20 cellular contexts compared by ENCODE assay signal in genomic region chr2:59974051-59974766, GRCh38.
DNase-seq lines count a peak whose midpoint lies in the region; ATAC-seq and TF ChIP-seq lines count a peak whose summit lies in the region.
"Had no signal": no experiment of that assay in that cellular context is flagged by ENCODE, and none has a peak within 500 bp of the region (broad histone marks: within the 10 kb centered on the region; RNA-seq: fewer than 3 reads in every experiment).

No MANE protein-coding gene starts in this region.

- H3F3A ChIP-seq in neural progenitor cell (ENCODE audit: low read depth) = no peaks in the 10 kb centered on the region

- no peaks in the 10 kb centered on the region for H3K9me3 ChIP-seq in Caco-2
- H3K9me3 ChIP-seq in neural progenitor cell (ENCODE audit: low read depth) = no peaks in the 10 kb centered on the region
- H3K9me3 ChIP-seq: A549 had no signal

- H3K27ac Mint-ChIP-seq in Caco-2 (ENCODE audit: unreplicated experiment) (peak overlapping the region; percentile 51), neural progenitor cell (peak overlapping the region; percentile 40)
- H3K27ac Mint-ChIP-seq: B cell, CD14-positive monocyte had no signal

- H3K4me2 ChIP-seq in neural progenitor cell = no peak overlapping the region
- H3K4me2 ChIP-seq: A549 had no signal

- H3K9me3 Mint-ChIP-seq in Caco-2 (ENCODE audit: unreplicated experiment) (no peaks in the 10 kb centered on the region), neural progenitor cell (peaks cover 2% of the 10 kb centered on the region)

- ATAC-seq in HG03095 (IDR thresholded peaks at IDR 0.05; ENCODE audit: unreplicated experiment) = no peak
- ATAC-seq: A549, K562, Panc1 had no signal

- no peaks in the 10 kb centered on the region for H3K36me3 Mint-ChIP-seq in Caco-2 (ENCODE audit: insufficient read depth, unreplicated experiment)
- H3K36me3 Mint-ChIP-seq in neural progenitor cell = no peaks in the 10 kb centered on the region
- H3K36me3 Mint-ChIP-seq: CD14-positive monocyte had no signal

- BruUV-seq in Caco-2 (replicated peaks; lab: Mats Ljungman, UMichigan) = no TSS peak

- no peaks in the 10 kb centered on the region for H3K4me1 ChIP-seq in Caco-2
- peaks cover 5% of the 10 kb centered on the region for H3K4me1 ChIP-seq in neural progenitor cell
- H3K4me1 ChIP-seq: A549 had no signal

- DNase-seq in Caco-2 (no peak), ecto neural progenitor cell (ENCODE audit: low spot score) (peak; percentile 57), neural progenitor cell (ENCODE audit: low spot score) (peak; percentile 13), NCI-H1092 (lab: John Stamatoyannopoulos, UW) (no peak)
- DNase-seq in Jurkat, Clone E6-1 (ENCODE audit: low read depth, low spot score) = peak; percentile 65
- DNase-seq in stimulated activated CD4-positive, alpha-beta T cell treated with anti-CD3 and anti-CD28 coated beads, Interleukin-2, amount 100 ng/mL, for 24 hours = no peak
- DNase-seq: H7; MM.1S; NCI-H1092 treated with DMSO at 0.1 percent for 48 hours; NCI-H1694 treated with DMSO at 0.1 percent for 48 hours; NCI-H2081 treated with DMSO at 0.1 percent for 48 hours; NCI-H510A; NK-92 treated with Interleukin-12 subunit alpha and Interleukin-12 subunit beta, amount 100 ng/mL, for 24 hours; SIG-M5 had no signal

- H3K4me1 Mint-ChIP-seq in Caco-2 (ENCODE audit: low read depth, unreplicated experiment) = peaks cover 17% of the 10 kb centered on the region
- peaks cover 38% of the 10 kb centered on the region for H3K4me1 Mint-ChIP-seq in neural progenitor cell
- H3K4me1 Mint-ChIP-seq: CD14-positive monocyte had no signal

- H4K20me1 ChIP-seq in neural progenitor cell (ENCODE audit: low read depth) = no peaks in the 10 kb centered on the region

- intact Hi-C loops in Caco-2 (cut with micrococcal nuclease; ENCODE audit: unreplicated experiment) = no loop called here

- H3K27me3 Mint-ChIP-seq in Caco-2 (ENCODE audit: insufficient read depth, unreplicated experiment) = peaks cover 3% of the 10 kb centered on the region
- peaks cover 11% of the 10 kb centered on the region for H3K27me3 Mint-ChIP-seq in neural progenitor cell (ENCODE audit: insufficient read depth, low read depth)
- H3K27me3 Mint-ChIP-seq: B cell had no signal

- no peaks in the 10 kb centered on the region for H3K36me3 ChIP-seq in Caco-2 (ENCODE audit: control insufficient read depth, insufficient read depth, low read length)
- no peaks in the 10 kb centered on the region for H3K36me3 ChIP-seq in neural progenitor cell

- no peak overlapping the region for H3K9ac ChIP-seq in neural progenitor cell

- POLR2A ChIA-PET in Caco-2 (lab: Charles Lee) = no interaction called here

- H3K27ac ChIP-seq in neural progenitor cell = no peak overlapping the region
- H3K27ac ChIP-seq: A549 had no signal

- no peak for TF ChIP-seq CTCF in Caco-2 (IDR thresholded peaks at IDR 0.05; ENCODE audit: insufficient read depth in 1 of 2, low read depth in 1 of 2, low read length in 1 of 2, severe bottlenecking in 1 of 2, unreplicated experiment in 1 of 2)
- TF ChIP-seq CTCF in neural progenitor cell (IDR thresholded peaks at IDR 0.05) = no peak

- H3K27me3 ChIP-seq in Caco-2 (replicated peaks; ENCODE audit: control insufficient read depth, insufficient read depth, low read length) = no peaks in the 10 kb centered on the region
- H3K27me3 ChIP-seq in neural progenitor cell = no peaks in the 10 kb centered on the region

- H3K79me2 ChIP-seq in neural progenitor cell (ENCODE audit: low read depth) = no peaks in the 10 kb centered on the region

- CTCF ChIA-PET in Caco-2 (lab: Charles Lee) = no interaction called here

- no peak overlapping the region for H3K4me3 ChIP-seq in Caco-2 (ENCODE audit: low read depth, low read length)
- no peak overlapping the region for H3K4me3 ChIP-seq in Jurkat, Clone E6-1 (ENCODE audit: low read length)
- no peak overlapping the region for H3K4me3 ChIP-seq in neural progenitor cell
- H3K4me3 ChIP-seq: A549, K562 had no signal

- H3K4me3 Mint-ChIP-seq in Caco-2 (ENCODE audit: unreplicated experiment) (no peak overlapping the region), neural progenitor cell (no peak overlapping the region)
- H3K4me3 Mint-ChIP-seq: B cell, CD14-positive monocyte had no signal

- H2AFZ ChIP-seq in neural progenitor cell (replicated peaks) = no peak overlapping the region

Comparison
In these comparisons a context has a peak if more than half of its experiments do, and no peak if none do; other contexts are left out.
1. DNase-seq: peak in Jurkat, Clone E6-1 (single experiment), ecto neural progenitor cell (single experiment) and neural progenitor cell (single experiment); none in Caco-2 (0 of 2), NCI-H1092 (single experiment) and stimulated activated CD4-positive, alpha-beta T cell treated with anti-CD3 and anti-CD28 coated beads, Interleukin-2, amount 100 ng/mL, for 24 hours (0 of 2).